25 cellular contexts compared by ENCODE assay signal in the genomic region with DNA sequence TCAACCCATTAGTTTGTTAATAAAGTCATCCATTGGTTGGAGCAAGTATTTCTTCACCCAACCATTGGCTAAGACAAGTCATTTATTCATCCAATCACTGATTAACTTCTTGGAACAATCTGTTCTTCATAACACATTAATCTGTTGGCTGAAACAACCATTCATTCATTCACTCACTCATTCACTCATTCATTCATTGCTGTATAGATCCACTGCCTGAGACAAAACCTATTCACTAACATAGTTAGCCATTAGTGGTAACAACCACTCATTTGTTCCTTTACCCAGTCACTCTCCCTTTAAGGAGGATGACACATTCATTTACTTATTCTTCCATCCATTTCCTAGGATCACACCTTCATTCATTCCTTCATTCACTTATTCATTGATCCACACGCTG. TPM values are rescaled to one million over a fixed set of nuclear protein-coding genes. Genes with fewer than 3 reads are reported as not detected.
"Had no signal": no experiment of that assay in that cellular context is flagged by ENCODE, and none has a peak within 500 bp of the region (broad histone marks: within the 10 kb centered on the region; RNA-seq: fewer than 3 reads in every experiment).

No MANE protein-coding gene starts in this region.

- H3K9me3 Mint-ChIP-seq: activated naive CD4-positive, alpha-beta T cell treated with anti-CD3 and anti-CD28 coated beads for 36 hours; activated T-cell treated with anti-CD3 and anti-CD28 coated beads, Interleukin-2, amount 50 U/mL, for 24 hours; activated T-helper 1 cell treated with anti-CD3 and anti-CD28 coated beads, Interleukin-12 subunit alpha, Interleukin-12 subunit beta, Interleukin-2, Interleukin-4 antibody, amounts not matched to agents 30 ng/mL and 10 ng/mL and 1 ng/mL, durations not matched to agents 14 hours and 24 hours and 36 hours; central memory CD8-positive, alpha-beta T cell had no signal

- H3K4me1 Mint-ChIP-seq: central memory CD8-positive, alpha-beta T cell had no signal

- H3K27ac Mint-ChIP-seq: activated CD8-positive, alpha-beta memory T cell treated with anti-CD3 and anti-CD28 coated beads, Interleukin-2, amount 10 ng/mL, durations not matched to agents 7 days and 5 days; activated naive CD4-positive, alpha-beta T cell treated with anti-CD3 and anti-CD28 coated beads for 36 hours; activated T-cell treated with anti-CD3 and anti-CD28 coated beads, Interleukin-2, amount 50 U/mL, for 24 hours; activated T-helper 1 cell treated with anti-CD3 and anti-CD28 coated beads, Interleukin-12 subunit alpha, Interleukin-12 subunit beta, Interleukin-2, Interleukin-4 antibody, amounts not matched to agents 30 ng/mL and 10 ng/mL and 1 ng/mL, durations not matched to agents 14 hours and 24 hours and 36 hours had no signal

- ATAC-seq: activated CD8-positive, alpha-beta memory T cell treated with anti-CD3 and anti-CD28 coated beads, Interleukin-2, amount 10 ng/mL, durations not matched to agents 7 days and 5 days; body of pancreas; SK-N-SH treated with all-trans-retinoic acid at 6 μM for 48 hours had no signal

- H3K4me3 Mint-ChIP-seq: activated CD8-positive, alpha-beta memory T cell treated with anti-CD3 and anti-CD28 coated beads, Interleukin-2, amount 10 ng/mL, durations not matched to agents 7 days and 5 days; activated naive CD4-positive, alpha-beta T cell treated with anti-CD3 and anti-CD28 coated beads for 36 hours; activated T-cell treated with anti-CD3 and anti-CD28 coated beads, Interleukin-2, amount 50 U/mL, for 24 hours; activated T-helper 1 cell treated with anti-CD3 and anti-CD28 coated beads, Interleukin-12 subunit alpha, Interleukin-12 subunit beta, Interleukin-2, Interleukin-4 antibody, amounts not matched to agents 30 ng/mL and 10 ng/mL and 1 ng/mL, durations not matched to agents 14 hours and 24 hours and 36 hours; central memory CD8-positive, alpha-beta T cell had no signal

- DNase-seq: activated CD4-positive, alpha-beta T cell treated with anti-CD3 and anti-CD28 coated beads for 48 hours; activated CD4-positive, alpha-beta T cell treated with anti-CD3 and anti-CD28 coated beads, Interleukin-2, amount 50 U/mL, for 4 hours; activated CD4-positive, CD25-positive, alpha-beta regulatory T cell treated with anti-CD3 and anti-CD28 coated beads, Interleukin-2, amount 50 U/mL, for 72 hours; activated CD8-positive, alpha-beta memory T cell treated with anti-CD3 and anti-CD28 coated beads, Interleukin-2, amount 10 ng/mL, durations not matched to agents 7 days and 5 days; activated effector memory CD4-positive, alpha-beta T cell treated with Interleukin-2 at 50 U/mL for 16 hours; activated naive CD4-positive, alpha-beta T cell treated with anti-CD3 and anti-CD28 coated beads for 36 hours; activated T-cell treated with anti-CD3 and anti-CD28 coated beads, Interleukin-2, amount 50 U/mL, for 24 hours; amniotic stem cell; body of pancreas; MG63; MV-4-11; NCI-H1092 treated with DMSO at 0.1 percent for 48 hours; NCI-H1417 treated with DMSO at 0.1 percent for 48 hours; NCI-H1694 treated with DMSO at 0.1 percent for 48 hours; NCI-H2029 treated with DMSO at 0.1 percent for 48 hours; NCI-H510A treated with DMSO at 0.1 percent for 48 hours; NCI-H69; SHP77; SW 1271 had no signal

- H3K9me3 ChIP-seq: ascending aorta, body of pancreas, MG63, SJSA1 had no signal

- H3K27me3 Mint-ChIP-seq: activated CD8-positive, alpha-beta memory T cell treated with anti-CD3 and anti-CD28 coated beads, Interleukin-2, amount 10 ng/mL, durations not matched to agents 7 days and 5 days; activated T-cell treated with anti-CD3 and anti-CD28 coated beads, Interleukin-2, amount 50 U/mL, for 24 hours; central memory CD8-positive, alpha-beta T cell had no signal

RNA-seq across cellular contexts. Expression of a gene that starts 22.0 kb away (rescaled TPM):
- total RNA-seq: activated CD8-positive, alpha-beta memory T cell treated with anti-CD3 and anti-CD28 coated beads, Interleukin-2, amount 10 ng/mL, durations not matched to agents 7 days and 5 days; activated naive CD4-positive, alpha-beta T cell treated with anti-CD3 and anti-CD28 coated beads for 36 hours; activated T-helper 1 cell treated with anti-CD3 and anti-CD28 coated beads, Interleukin-12 subunit alpha, Interleukin-12 subunit beta, Interleukin-2, Interleukin-4 antibody, amounts not matched to agents 30 ng/mL and 10 ng/mL and 1 ng/mL, durations not matched to agents 14 hours and 24 hours and 36 hours; SJSA1; T-helper 1 cell treated with Interleukin-12 subunit alpha and Interleukin-12 subunit beta and Interleukin-4 antibody, amounts not matched to agents 30 ng/mL and 1 ng/mL, for 36 hours had no signal

RNA-seq across cellular contexts. Expression of a gene that starts 44.0 kb away (rescaled TPM):
- total RNA-seq: ascending aorta had no signal
